Comparison of ENCODE assay signal across 14 cellular contexts in the genomic region with DNA sequence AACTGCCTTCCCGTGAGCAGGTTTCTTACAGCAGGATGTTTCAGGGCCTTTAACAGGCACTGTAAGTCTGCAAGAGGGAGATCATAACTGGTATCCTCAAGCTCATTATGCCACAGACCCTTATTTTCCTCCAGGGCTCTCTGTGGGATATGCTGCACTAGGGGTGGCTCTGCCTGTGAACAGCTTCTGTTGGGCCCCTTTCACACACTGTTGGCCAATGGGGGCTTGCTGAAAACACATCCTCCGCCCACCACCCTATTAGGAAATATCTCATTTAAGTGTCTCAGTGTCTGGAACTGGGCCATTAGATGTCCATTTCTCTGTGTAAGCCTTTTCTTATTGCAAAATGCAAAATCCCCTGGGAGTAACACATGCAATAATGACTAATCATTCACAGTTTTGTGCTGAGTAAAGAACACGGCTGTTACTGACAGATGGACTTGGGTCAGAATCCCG.
A peak's percentile ranks its signal among the peaks of the same experiment; 100 is the strongest.
DNase-seq lines count a peak whose midpoint lies in the region; ATAC-seq lines count a peak whose summit lies in the region.
"Had no signal": no experiment of that assay in that cellular context is flagged by ENCODE, and none has a peak within 500 bp of the region (broad histone marks: within the 10 kb centered on the region; RNA-seq: fewer than 3 reads in every experiment).

No MANE protein-coding gene starts in this region.

- no peak overlapping the region for H3K4me3 ChIP-seq in ACC112 (ENCODE audit: low read depth, low read length)
- H3K4me3 ChIP-seq in Karpas-422 (ENCODE audit: low read length) = no peak overlapping the region
- H3K4me3 ChIP-seq: pancreas had no signal

- H3K79me2 ChIP-seq in ACC112 (ENCODE audit: control insufficient read depth, insufficient read depth, low read length, unreplicated experiment) (no peaks in the 10 kb centered on the region), Karpas-422 (ENCODE audit: low read length) (no peaks in the 10 kb centered on the region)

- H3K9me3 ChIP-seq in Karpas-422 (ENCODE audit: low read length) = no peaks in the 10 kb centered on the region
- H3K9me3 ChIP-seq: pancreas had no signal

- H3K36me3 Mint-ChIP-seq in activated naive CD8-positive, alpha-beta T cell treated with anti-CD3 and anti-CD28 coated beads for 36 hours = no peaks in the 10 kb centered on the region
- H3K36me3 Mint-ChIP-seq: CD8-positive, alpha-beta memory T cell had no signal

- no peaks in the 10 kb centered on the region for H3K9me2 ChIP-seq in Karpas-422 (replicated peaks; ENCODE audit: insufficient read depth, low read length)

- H3K27me3 Mint-ChIP-seq in activated naive CD8-positive, alpha-beta T cell treated with anti-CD3 and anti-CD28 coated beads for 36 hours = peaks cover 50% of the 10 kb centered on the region

- H3K9me3 Mint-ChIP-seq in activated naive CD8-positive, alpha-beta T cell treated with anti-CD3 and anti-CD28 coated beads for 36 hours = peaks cover 5% of the 10 kb centered on the region

- H3K27me3 ChIP-seq in ACC112 (ENCODE audit: insufficient read depth, low read length) (peaks cover 2% of the 10 kb centered on the region; the same call in 1 of the 2 replicates), Karpas-422 (ENCODE audit: low read length) (no peaks in the 10 kb centered on the region)
- H3K27me3 ChIP-seq: pancreas had no signal

- H3K36me3 ChIP-seq in ACC112 (ENCODE audit: insufficient read depth, low read length) (0 out of 2 replicates have a peak, but pooled peaks cover 3% of the 10 kb centered on the region), Karpas-422 (ENCODE audit: insufficient read depth, low read length) (no peaks in the 10 kb centered on the region; the same call in 1 of the 2 replicates)
- H3K36me3 ChIP-seq: pancreas had no signal

- peak overlapping the region; percentile 28 for H3K4me2 ChIP-seq in Karpas-422 (ENCODE audit: low read depth, low read length, poor library complexity, severe bottlenecking)
- H3K4me2 ChIP-seq: KMS-11 had no signal

- DNase-seq in Karpas-422 (peak; percentile 65), epithelial cell of prostate (ENCODE audit: low read depth, low spot score) (peak; percentile 18), middle frontal gyrus (ENCODE audit: extremely low spot score, low spot score) (no peak), NCI-H1092 treated with DMSO at 0.1 percent for 48 hours (lab: John Stamatoyannopoulos, UW) (no peak), hypothalamus (lab: John Stamatoyannopoulos, UW) (no peak)
- no peak for DNase-seq in activated naive CD8-positive, alpha-beta T cell treated with anti-CD3 and anti-CD28 coated beads for 36 hours
- DNase-seq: activated naive CD4-positive, alpha-beta T cell; CD8-positive, alpha-beta memory T cell; hippocampal formation; pancreas had no signal

- no peak overlapping the region for H3K4me3 Mint-ChIP-seq in activated naive CD8-positive, alpha-beta T cell treated with anti-CD3 and anti-CD28 coated beads for 36 hours
- H3K4me3 Mint-ChIP-seq: CD8-positive, alpha-beta memory T cell; T-helper 1 cell treated with Interleukin-12 subunit alpha and Interleukin-12 subunit beta and Interleukin-4 antibody, amounts not matched to agents 30 μg/mL and 1 μg/mL, for 36 hours had no signal

- H3K27ac Mint-ChIP-seq in activated naive CD8-positive, alpha-beta T cell treated with anti-CD3 and anti-CD28 coated beads for 36 hours = no peak overlapping the region
- H3K27ac Mint-ChIP-seq: CD8-positive, alpha-beta memory T cell; T-helper 1 cell treated with Interleukin-12 subunit alpha and Interleukin-12 subunit beta and Interleukin-4 antibody, amounts not matched to agents 30 μg/mL and 1 μg/mL, for 36 hours had no signal

- H2AFZ ChIP-seq in ACC112 (ENCODE audit: low read length, unreplicated experiment) (no peak overlapping the region), Karpas-422 (ENCODE audit: low read length) (no peak overlapping the region)

- H3K27ac ChIP-seq in ACC112 (ENCODE audit: low read depth, low read length) = peak overlapping the region; percentile 49; the same call in 1 of the 2 replicates
- no peak overlapping the region for H3K27ac ChIP-seq in Karpas-422 (ENCODE audit: low read length)
- no peak overlapping the region for H3K27ac ChIP-seq in epithelial cell of prostate
- H3K27ac ChIP-seq: KMS-11, pancreas had no signal

- peak overlapping the region; percentile 25 for H3K9ac ChIP-seq in Karpas-422 (ENCODE audit: low read length)
- H3K9ac ChIP-seq: KMS-11 had no signal

- peaks cover 8% of the 10 kb centered on the region for H3K4me1 Mint-ChIP-seq in activated naive CD8-positive, alpha-beta T cell treated with anti-CD3 and anti-CD28 coated beads for 36 hours

- no peaks in the 10 kb centered on the region for H4K20me1 ChIP-seq in Karpas-422 (ENCODE audit: insufficient read depth, low read depth, low read length)

- peak; percentile 45 for ATAC-seq in GM19025 (IDR thresholded peaks at IDR 0.05; ENCODE audit: low read depth, unreplicated experiment)

- peaks cover 42% of the 10 kb centered on the region for H3K4me1 ChIP-seq in ACC112 (ENCODE audit: control insufficient read depth, insufficient read depth, low read length, unreplicated experiment)
- peaks cover 50% of the 10 kb centered on the region for H3K4me1 ChIP-seq in Karpas-422 (ENCODE audit: low read length)

Comparison
In these comparisons a context has a peak if more than half of its experiments do, and no peak if none do; other contexts are left out.
1. DNase-seq: peak in Karpas-422 (single experiment) and epithelial cell of prostate (single experiment); none in activated naive CD8-positive, alpha-beta T cell treated with anti-CD3 and anti-CD28 coated beads for 36 hours (single experiment), middle frontal gyrus (single experiment), NCI-H1092 treated with DMSO at 0.1 percent for 48 hours (single experiment) and hypothalamus (0 of 51).